Comparison of ENCODE assay signal across 11 cellular contexts in the genomic region with DNA sequence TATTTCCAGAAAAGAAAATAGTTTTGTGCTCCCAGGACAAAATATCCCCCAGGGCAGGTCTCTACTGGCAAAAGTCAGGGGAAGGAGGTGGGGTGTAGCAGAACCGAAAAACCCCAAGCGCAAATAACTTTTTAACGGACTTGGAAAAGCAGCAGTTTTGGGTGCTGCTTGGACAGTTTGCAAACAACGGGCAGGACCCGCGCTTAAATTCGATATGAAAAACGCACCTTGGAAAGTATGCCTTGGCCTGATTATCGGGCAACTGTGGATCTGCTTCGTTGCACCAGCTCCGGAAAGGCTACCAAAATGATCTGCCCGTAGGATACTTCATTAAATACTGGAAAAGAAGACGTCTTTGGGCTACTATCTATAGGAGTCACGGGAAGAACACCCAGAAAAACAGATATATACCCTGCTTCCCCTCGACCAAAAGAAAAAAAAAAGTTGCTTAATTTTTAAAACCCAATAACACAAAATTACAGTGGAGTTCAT. TPM values are rescaled to one million over a fixed set of nuclear protein-coding genes. Genes with fewer than 3 reads are reported as not detected.
DNase-seq lines count a peak whose midpoint lies in the region; ATAC-seq, FAIRE-seq and TF ChIP-seq lines count a peak whose summit lies in the region.
"Had no signal": no experiment of that assay in that cellular context is flagged by ENCODE, and none has a peak within 500 bp of the region (broad histone marks: within the 10 kb centered on the region; RNA-seq: fewer than 3 reads in every experiment).

No MANE protein-coding gene starts in this region.

- H4K20me1 ChIP-seq in HepG2 (ENCODE audit: insufficient read depth, low read length), result no peaks in the 10 kb centered on the region

- H2AFZ ChIP-seq in HepG2 (ENCODE audit: low read length), result no peak overlapping the region

- H3K9me3 ChIP-seq in HepG2 (ENCODE audit: low read length) (no peaks in the 10 kb centered on the region), right lobe of liver (no peaks in the 10 kb centered on the region)

- H3K36me3 ChIP-seq in HepG2 (replicated peaks in 1 of 2; ENCODE audit: control insufficient read depth in 1 of 2, insufficient read depth in 2 of 2, low read length in 2 of 2) (no peaks in the 10 kb centered on the region), right lobe of liver (no peaks in the 10 kb centered on the region)

- intact Hi-C loops in HepG2 (cut with micrococcal nuclease; ENCODE audit: unreplicated experiment), result no loop called here
- intact Hi-C loops in right lobe of liver (cut with DNase I), result no loop called here

- TF ChIP-seq EP300 in HepG2 (IDR thresholded peaks at IDR 0.05; ENCODE audit: low read depth in 2 of 2, low read length in 2 of 2) (no peak), HepG2 (CRISPR knock-in tag; IDR thresholded peaks at IDR 0.05; ENCODE audit: borderline replicate concordance) (no peak)

- POLR2A ChIA-PET in HepG2 (lab: Yijun Ruan, JAX), result no interaction called here

- no peak overlapping the region for H3K27ac Mint-ChIP-seq in neural crest cell (ENCODE audit: unreplicated experiment)
- H3K27ac Mint-ChIP-seq in stimulated activated naive CD8-positive, alpha-beta T cell treated with anti-CD3 and anti-CD28 coated beads, Interleukin-15, amount 100 ng/mL, for 72 hours, result no peak overlapping the region

- BruUV-seq in HepG2 (replicated peaks; lab: Mats Ljungman, UMichigan), result no TSS peak

- H3K9ac ChIP-seq in HepG2 (ENCODE audit: insufficient read depth, low read depth, low read length), result no peak overlapping the region

- no peak for TF ChIP-seq RAD21 in HepG2 (CRISPR knock-in tag; IDR thresholded peaks at IDR 0.05)

- no peak overlapping the region for H3K4me3 ChIP-seq in HepG2 (replicated peaks in 1 of 3; ENCODE audit: insufficient read depth in 1 of 3, low read depth in 2 of 3, low read length in 3 of 3)
- no peak overlapping the region for H3K4me3 ChIP-seq in right lobe of liver
- H3K4me3 ChIP-seq in epithelial cell of esophagus (ENCODE audit: low read length), result no peak overlapping the region

- ATAC-seq in HepG2 (no peak), right lobe of liver (no peak), HG03439 (IDR thresholded peaks at IDR 0.05; ENCODE audit: unreplicated experiment) (no peak)
- no peak for ATAC-seq in stimulated activated naive CD8-positive, alpha-beta T cell treated with anti-CD3 and anti-CD28 coated beads, Interleukin-15, amount 100 ng/mL, for 72 hours

- no peaks in the 10 kb centered on the region for H3K79me2 ChIP-seq in HepG2 (ENCODE audit: insufficient read depth, low read length)

- no peaks in the 10 kb centered on the region for H3K9me3 Mint-ChIP-seq in neural crest cell
- H3K9me3 Mint-ChIP-seq in stimulated activated naive CD8-positive, alpha-beta T cell treated with anti-CD3 and anti-CD28 coated beads, Interleukin-15, amount 100 ng/mL, for 72 hours, result no peaks in the 10 kb centered on the region

- H3K4me1 ChIP-seq in HepG2 (ENCODE audit: insufficient read depth, low read length) (peaks cover 14% of the 10 kb centered on the region), right lobe of liver (peaks cover 0 to 25% (median 0%) of the 10 kb centered on the region in 4 donors)

- H3K4me1 Mint-ChIP-seq in neural crest cell, result peaks cover 44% of the 10 kb centered on the region
- peaks cover 27% of the 10 kb centered on the region for H3K4me1 Mint-ChIP-seq in stimulated activated naive CD8-positive, alpha-beta T cell treated with anti-CD3 and anti-CD28 coated beads, Interleukin-15, amount 100 ng/mL, for 72 hours

- peak overlapping the region; percentile 86 for H3K4me3 Mint-ChIP-seq in neural crest cell
- H3K4me3 Mint-ChIP-seq in stimulated activated naive CD8-positive, alpha-beta T cell treated with anti-CD3 and anti-CD28 coated beads, Interleukin-15, amount 100 ng/mL, for 72 hours, result peak overlapping the region in 1 of 2 donors; percentile 21

- CTCF ChIA-PET in HepG2 (lab: Yijun Ruan, JAX; ENCODE audit: low intra/inter-chr PET ratio, low total read pairs), result no interaction called here

- H3K27ac ChIP-seq in HepG2 (ENCODE audit: extremely low read length, insufficient read depth, low read length) (no peak overlapping the region), right lobe of liver (no peak overlapping the region)

- FAIRE-seq in HepG2 (lab: Jason Lieb, UNC), result no peak

- peaks cover 4 to 40% of the 10 kb centered on the region in 2 experiments; a peak in 4 of 5 replicates for H3K27me3 ChIP-seq in HepG2 (ENCODE audit: control insufficient read depth in 1 of 2, insufficient read depth in 2 of 2, low read length in 2 of 2)
- peaks cover 0 to 11% of the 10 kb centered on the region in 2 donors for H3K27me3 ChIP-seq in right lobe of liver

- no peak for TF ChIP-seq POLR2A in HepG2 (IDR thresholded peaks at IDR 0.05; ENCODE audit: insufficient read depth in 1 of 2, low read depth in 2 of 2, low read length in 2 of 2)
- no peak for TF ChIP-seq POLR2A in right lobe of liver (IDR thresholded peaks at IDR 0.05)

- TF ChIP-seq CTCF in HepG2 (CRISPR knock-in tag; IDR thresholded peaks at IDR 0.05), result no peak
- TF ChIP-seq CTCF in right lobe of liver (IDR thresholded peaks at IDR 0.05), result no peak
- no peak for TF ChIP-seq CTCF in epithelial cell of esophagus (IDR thresholded peaks at IDR 0.05; ENCODE audit: insufficient read depth, low read depth, low read length, missing control alignments)
- TF ChIP-seq CTCF in neural crest cell (conservative IDR thresholded peaks at IDR 0.05), result no peak

- H3K36me3 Mint-ChIP-seq in neural crest cell (ENCODE audit: low read depth), result no peaks in the 10 kb centered on the region

- DNase-seq in HepG2 (ENCODE audit: low spot score) (no peak), right lobe of liver (no peak), epithelial cell of esophagus (ENCODE audit: low read depth) (peak; percentile 37), neural crest cell (ENCODE audit: low read depth, low spot score) (no peak), NCI-H2171 treated with DMSO at 0.1 percent for 48 hours (lab: John Stamatoyannopoulos, UW) (no peak)
- DNase-seq in stimulated activated naive CD8-positive, alpha-beta T cell treated with anti-CD3 and anti-CD28 coated beads, Interleukin-15, amount 100 ng/mL, for 72 hours, result no peak
- DNase-seq in effector CD8-positive, alpha-beta T cell (lab: John Stamatoyannopoulos, UW), result no peak
- DNase-seq: activated CD8-positive, alpha-beta memory T cell treated with anti-CD3 and anti-CD28 coated beads, Interleukin-2, amount 50 U/mL, for 48 hours; NCI-H187 treated with DMSO at 0.1 percent for 48 hours; T-helper 9 cell had no signal

- peaks cover 64% of the 10 kb centered on the region for H3K27me3 Mint-ChIP-seq in neural crest cell (ENCODE audit: low read depth)
- peaks cover 58% of the 10 kb centered on the region for H3K27me3 Mint-ChIP-seq in stimulated activated naive CD8-positive, alpha-beta T cell treated with anti-CD3 and anti-CD28 coated beads, Interleukin-15, amount 100 ng/mL, for 72 hours

- whole genome bisulfite sequencing in HepG2 (ENCODE audit: low lambda C conversion rate), result 36% methylated on average over 15 of the region's 15 CpGs
- 21% methylated on average over 14 of the region's 15 CpGs for WGBS in right lobe of liver (ENCODE audit: insufficient coverage, low coverage, low lambda C conversion rate, missing lambda C conversion rate)

- H3K4me2 ChIP-seq in HepG2 (ENCODE audit: low read depth, low read length), result no peak overlapping the region

- in situ Hi-C loops in HepG2 (cut with HindIII; ENCODE audit: extremely low pct_ligation_motif_present, low pct_unique_long_range_greater_than_20kb), result no loop called here

TF ChIP-seq in HepG2, 621 proteins besides CTCF, POLR2A, EP300 and RAD21 (continues in another document):
- TF ChIP-seq NCOA1 (CRISPR knock-in tag; IDR thresholded peaks at IDR 0.05) (no peak), ZFP36 (IDR thresholded peaks at IDR 0.05; ENCODE audit: borderline replicate concordance, low read depth, low read length, partially characterized antibody) (peak; percentile 30), RFX5 (IDR thresholded peaks at IDR 0.05; ENCODE audit: low read depth, low read length) (no peak)

RNA-seq across cellular contexts. Expression of a gene that starts 2.9 kb away (rescaled TPM):
- total RNA-seq in HepG2 (2016; rRNA removed; fragmentation: Illumina TruSeq; extraction: Trizol) (4.5 and 6.8 TPM in 2 replicates), right lobe of liver (1 to 10 TPM; 2.9 to 6.8 (median 4.8) TPM), neural crest cell (27.8 and 29.7 TPM in 2 replicates)
- total RNA-seq in HepG2 (2016; cell fraction: cytosol; rRNA removed; fragmentation: Illumina TruSeq; extraction: Trizol; ENCODE audit: low read depth), result 1.2 and 1.3 TPM in 2 replicates
- 4.7 and 5.9 TPM in 2 replicates for total RNA-seq in HepG2 (2016; cell fraction: insoluble cytoplasmic fraction; rRNA removed; fragmentation: Illumina TruSeq; extraction: Trizol)
- 3.6 TPM in 2 replicates for total RNA-seq in HepG2 (2016; cell fraction: membrane; rRNA removed; fragmentation: Illumina TruSeq; extraction: Trizol)
- 5.6 and 7.3 TPM in 2 replicates for total RNA-seq in HepG2 (2016; cell fraction: nucleus; rRNA removed; fragmentation: Illumina TruSeq; extraction: Trizol)
- polyA plus RNA-seq in HepG2 (2011; rRNA removed), result 2.5 and 2.7 TPM in 2 replicates
- polyA plus RNA-seq in HepG2 (2011; cell fraction: cytosol; rRNA removed), result 1.6 and 2.1 TPM in 2 replicates
- polyA plus RNA-seq in HepG2 (2011; cell fraction: nucleus; rRNA removed), result 5.0 and 6.6 TPM in 2 replicates
- polyA plus RNA-seq in HepG2 (2012), result 3.6 and 4.4 TPM in 2 replicates
- 0.93 and 1.1 TPM in 2 replicates for polyA plus RNA-seq in HepG2 (2016; cell fraction: cytosol; fragmentation: Illumina TruSeq; extraction: Trizol; ENCODE audit: low read depth)
- 4.7 and 7.0 TPM in 2 replicates for polyA plus RNA-seq in HepG2 (2016; cell fraction: insoluble cytoplasmic fraction; fragmentation: Illumina TruSeq; extraction: Trizol; ENCODE audit: low read depth)
- polyA plus RNA-seq in HepG2 (2016; cell fraction: membrane; fragmentation: Illumina TruSeq; extraction: Trizol; ENCODE audit: low read depth), result 2.7 and 2.9 TPM in 2 replicates
- 5.4 and 5.7 TPM in 2 replicates for polyA plus RNA-seq in HepG2 (2016; cell fraction: nucleus; fragmentation: Illumina TruSeq; extraction: Trizol; ENCODE audit: insufficient read depth, low read depth)
- 10.7 and 12.3 TPM in 2 replicates for polyA minus RNA-seq in HepG2 (2011; rRNA and poly(A)+ RNA removed; ENCODE audit: low replicate concordance)
- polyA minus RNA-seq in HepG2 (2011; cell fraction: cytosol; rRNA and poly(A)+ RNA removed), result 3.1 and 4.3 TPM in 2 replicates
- polyA minus RNA-seq in HepG2 (2011; cell fraction: nucleus; rRNA and poly(A)+ RNA removed), result 16.1 and 17.7 TPM in 2 replicates
